8 cellular contexts compared by ENCODE assay signal in genomic region chr9:4662108-4662988, GRCh38. TPM values are rescaled to one million over a fixed set of nuclear protein-coding genes. Genes with fewer than 3 reads are reported as not detected.
A peak's percentile ranks its signal among the peaks of the same experiment; 100 is the strongest.
DNase-seq lines count a peak whose midpoint lies in the region; ATAC-seq, FAIRE-seq and TF ChIP-seq lines count a peak whose summit lies in the region.

Gene PLPP6, plus strand, starts transcription at chr9:4662294. Its CDS starts 82 bp downstream, at chr9:4662376.

- dilution Hi-C loops in keratinocyte (cut with MboI; ENCODE audit: extremely low pct_ligation_motif_present, low sequenced_read_pairs) = no loop called here

- peak within 1 kb of the TSS; percentile 87 for H2AFZ ChIP-seq in keratinocyte (ENCODE audit: control insufficient read depth, low read length)

- no peaks in the 10 kb centered on the region for H3K9me1 ChIP-seq in keratinocyte (ENCODE audit: control insufficient read depth, extremely low read depth, insufficient read depth, low read length)

- H3K4me3 ChIP-seq in AG10803 (ENCODE audit: low read length) (peak within 1 kb of the TSS; percentile 70), keratinocyte (ENCODE audit: control insufficient read depth in 2 of 3, extremely low read depth in 1 of 3, insufficient read depth in 2 of 3, low read depth in 1 of 3, low read length in 3 of 3) (peak within 1 kb of the TSS; percentile 86 to 88 (median 86))

- H3K4me1 ChIP-seq in keratinocyte (ENCODE audit: control insufficient read depth, extremely low read depth, insufficient read depth, low read length) = peaks cover 44% of the 10 kb centered on the region

- peak within 1 kb of the TSS; percentile 70 for H3K27ac ChIP-seq in keratinocyte (ENCODE audit: control insufficient read depth, insufficient read depth, low read length)

- peak within 1 kb of the TSS; percentile 97 for H3K4me2 ChIP-seq in keratinocyte (ENCODE audit: control insufficient read depth, extremely low read depth, insufficient read depth, low read depth, low read length)

- H3K27me3 ChIP-seq in keratinocyte (ENCODE audit: control insufficient read depth, extremely low read depth, insufficient read depth, low read length) = no peaks in the 10 kb centered on the region

- DNase-seq in AG10803 (ENCODE audit: low read depth) (peak; percentile 75), NCI-H2196 treated with DMSO at 0.1 percent for 48 hours (lab: John Stamatoyannopoulos, UW; ENCODE audit: unreplicated experiment) (peak; percentile 98), cerebellar nuclear complex (lab: John Stamatoyannopoulos, UW) (peak; percentile 86 to 89), keratinocyte (ENCODE audit: low read depth, low spot score) (peak; percentile 25)
- DNase-seq in activated CD4-positive, CD25-positive, alpha-beta regulatory T cell treated with anti-CD3 and anti-CD28 coated beads, Interleukin-2, amount 50 U/mL, for 16 hours (ENCODE audit: low read depth, low spot score) = peak; percentile 48
- peak; percentile 45 to 53 for DNase-seq in stimulated activated CD4-positive, alpha-beta T cell treated with anti-CD3 and anti-CD28 coated beads, Interleukin-15, amount 100 ng/mL, for 1 hour (ENCODE audit: low read depth in 1 of 2, low spot score in 1 of 2)

- H3K9me3 ChIP-seq in keratinocyte (ENCODE audit: control insufficient read depth, low read depth, low read length) = no peaks in the 10 kb centered on the region

- ATAC-seq in GM18907 (IDR thresholded peaks at IDR 0.05; ENCODE audit: unreplicated experiment) = peak; percentile 88
- peak; percentile 87 for ATAC-seq in HG03108 (IDR thresholded peaks at IDR 0.05; ENCODE audit: unreplicated experiment)

- H3K36me3 ChIP-seq in keratinocyte (ENCODE audit: control insufficient read depth in 2 of 2, extremely low read depth in 1 of 2, insufficient read depth in 2 of 2, low read length in 2 of 2) = no peaks in the 10 kb centered on the region

- peak; percentile 57 for TF ChIP-seq CTCF in AG10803 (conservative IDR thresholded peaks at IDR 0.05; ENCODE audit: low read length)
- TF ChIP-seq CTCF in keratinocyte (optimal IDR thresholded peaks at IDR 0.05 in 1 of 3, IDR thresholded peaks at IDR 0.05 in 1 of 3, conservative IDR thresholded peaks at IDR 0.05 in 1 of 3; ENCODE audit: extremely low read depth in 1 of 3, insufficient read depth in 2 of 3, low read length in 3 of 3) = peak; percentile 42 to 81 (median 49)

- H4K20me1 ChIP-seq in keratinocyte (ENCODE audit: control insufficient read depth, extremely low read depth, insufficient read depth, low read length) = no peaks in the 10 kb centered on the region

- peak within 1 kb of the TSS; percentile 83 for H3K9ac ChIP-seq in keratinocyte (ENCODE audit: control insufficient read depth, extremely low read depth, insufficient read depth, low read length)

- peak; percentile 43 for FAIRE-seq in keratinocyte (lab: Jason Lieb, UNC)

- peaks cover 15% of the 10 kb centered on the region for H3K79me2 ChIP-seq in keratinocyte (ENCODE audit: control insufficient read depth, insufficient read depth, low read length)

RNA-seq across cellular contexts. Expression of gene PLPP6, which starts in this region (rescaled TPM):
- polyA plus RNA-seq in keratinocyte = 5.6 to 7.7 TPM (median 6.6 TPM) in 3 replicates
- polyA plus RNA-seq in keratinocyte (2011; ENCODE audit: low read depth) = 7.7 TPM
- 3.4 and 5.6 TPM in 2 replicates for polyA plus RNA-seq in keratinocyte (2011; cell fraction: cytosol; rRNA removed)
- 11.6 and 12.5 TPM in 2 replicates for polyA plus RNA-seq in keratinocyte (2011; cell fraction: nucleus; rRNA removed)
- 5.6 and 8.8 TPM in 2 replicates for polyA plus RNA-seq in keratinocyte (2012; ENCODE audit: low replicate concordance)
- 6.1 to 7.7 TPM (median 6.7 TPM) in 3 replicates for polyA minus RNA-seq in keratinocyte
- polyA minus RNA-seq in keratinocyte (2011; cell fraction: cytosol; rRNA and poly(A)+ RNA removed) = 8.2 TPM
- 8.3 and 9.1 TPM in 2 replicates for polyA minus RNA-seq in keratinocyte (2011; cell fraction: nucleus; rRNA and poly(A)+ RNA removed)

Comparison
In these comparisons a context has a peak if more than half of its experiments do, and no peak if none do; other contexts are left out.
1. Peak in every context shown above with its lines: DNase-seq, ATAC-seq, H3K4me3 ChIP-seq and H3K27ac ChIP-seq.
2. DNase-seq: peak in every context shown above with its lines; median percentile 98 in NCI-H2196 treated with DMSO at 0.1 percent for 48 hours; 88 in cerebellar nuclear complex; 75 in AG10803; 49 in stimulated activated CD4-positive, alpha-beta T cell treated with anti-CD3 and anti-CD28 coated beads, Interleukin-15, amount 100 ng/mL, for 1 hour; 48 in activated CD4-positive, CD25-positive, alpha-beta regulatory T cell treated with anti-CD3 and anti-CD28 coated beads, Interleukin-2, amount 50 U/mL, for 16 hours; 25 in keratinocyte.